Comparison of ENCODE assay signal across 8 cellular contexts in genomic region chr17:78359936-78360370, GRCh38. TPM values are rescaled to one million over a fixed set of nuclear protein-coding genes. Genes with fewer than 3 reads are reported as not detected.
DNase-seq lines count a peak whose midpoint lies in the region; ATAC-seq and TF ChIP-seq lines count a peak whose summit lies in the region.

Gene SOCS3 (minus strand): TSS chr17:78360077. CDS start chr17:78359095, 982 bp downstream.

- no peaks in the 10 kb centered on the region for H3K27me3 Mint-ChIP-seq in CD8-positive, alpha-beta T cell (ENCODE audit: low read depth)
- H3K27me3 Mint-ChIP-seq in nephron (ENCODE audit: low read depth) = peaks cover 30% of the 10 kb centered on the region

- H3K4me3 ChIP-seq in CD8-positive, alpha-beta T cell (ENCODE audit: low read depth, low read length) = peak within 1 kb of the TSS; percentile 95
- H3K4me3 ChIP-seq in MG63 (peak within 1 kb of the TSS; percentile 99), fibroblast of the aortic adventitia (ENCODE audit: low read depth, low read length) (peak within 1 kb of the TSS; percentile 89)

- POLR2A ChIA-PET in CD8-positive, alpha-beta T cell (lab: Charles Lee) = interaction anchor here (1.9 to 2.6 kb wide), 2 partner anchors 16 to 19 kb away, joined by 5 to 19 read pairs; no protein-coding TSS in a partner anchor

- peaks cover 16% of the 10 kb centered on the region for H3K36me3 ChIP-seq in CD8-positive, alpha-beta T cell (ENCODE audit: insufficient read depth, low read length)
- peaks cover 42% of the 10 kb centered on the region for H3K36me3 ChIP-seq in MG63

- TF ChIP-seq CTCF in CD8-positive, alpha-beta T cell (IDR thresholded peaks at IDR 0.05) = no peak
- TF ChIP-seq CTCF in fibroblast of the aortic adventitia (IDR thresholded peaks at IDR 0.05; ENCODE audit: insufficient read depth, low read length) (no peak), nephron (IDR thresholded peaks at IDR 0.05; ENCODE audit: unreplicated experiment in 3 of 3) (no peak)

- ATAC-seq in CD8-positive, alpha-beta T cell = peak; percentile 69
- peak; percentile 29 for ATAC-seq in GM21576 (IDR thresholded peaks at IDR 0.05; ENCODE audit: unreplicated experiment)

- H3K4me1 Mint-ChIP-seq in CD8-positive, alpha-beta T cell (ENCODE audit: low read depth) = peaks cover 48% of the 10 kb centered on the region
- peaks cover 46% of the 10 kb centered on the region for H3K4me1 Mint-ChIP-seq in nephron

- peak; percentile 86 to 96 (median 92) for DNase-seq in CD8-positive, alpha-beta T cell
- DNase-seq in MG63 (peak; percentile 98), SHP77 treated with DMSO at 0.1 percent for 48 hours (lab: John Stamatoyannopoulos, UW) (peak; percentile 93), fibroblast of the aortic adventitia (ENCODE audit: low read depth) (peak; percentile 96)
- DNase-seq in activated effector memory CD4-positive, alpha-beta T cell treated with anti-CD3 and anti-CD28 coated beads, Interleukin-2, amount 50 U/mL, for 16 hours = peak; percentile 98
- DNase-seq in stimulated activated naive CD4-positive, alpha-beta T cell treated with Interleukin-2 at 50 U/mL for 16 hours (lab: John Stamatoyannopoulos, UW) = peak; percentile 95

- H3K9me3 Mint-ChIP-seq in CD8-positive, alpha-beta T cell = no peaks in the 10 kb centered on the region
- H3K9me3 Mint-ChIP-seq in nephron = no peaks in the 10 kb centered on the region

- peak within 1 kb of the TSS; percentile 88 for H3K4me3 Mint-ChIP-seq in CD8-positive, alpha-beta T cell
- peak within 1 kb of the TSS; percentile 82 to 86 (median 85) for H3K4me3 Mint-ChIP-seq in nephron

- CTCF ChIA-PET in CD8-positive, alpha-beta T cell (lab: Charles Lee) = interaction anchor here (0.9 to 6.5 kb wide), 14 partner anchors 15 to 109 kb away, joined by 3 to 58 read pairs (median 8); no protein-coding TSS in a partner anchor

- peak within 1 kb of the TSS; percentile 86 for H3K27ac ChIP-seq in CD8-positive, alpha-beta T cell (ENCODE audit: low read depth, low read length)

- peak within 1 kb of the TSS; percentile 93 for H3K27ac Mint-ChIP-seq in CD8-positive, alpha-beta T cell
- peak within 1 kb of the TSS; percentile 50 to 83 (median 72) for H3K27ac Mint-ChIP-seq in nephron

- H3K27me3 ChIP-seq in CD8-positive, alpha-beta T cell (ENCODE audit: insufficient read depth, low read length) = no peaks in the 10 kb centered on the region
- H3K27me3 ChIP-seq in MG63 = no peaks in the 10 kb centered on the region

- intact Hi-C loops in CD8-positive, alpha-beta T cell (cut with DNase I, micrococcal nuclease) = loop anchor here (1.0 to 5.0 kb wide), 10 partner anchors 17 to 481 kb away; partner anchors contain the start of genes PGS1 (in 2 of the 2) and USP36 (in 1 of the 2)

- H3K36me3 Mint-ChIP-seq in CD8-positive, alpha-beta T cell = peaks cover 21% of the 10 kb centered on the region
- peaks cover 12% of the 10 kb centered on the region for H3K36me3 Mint-ChIP-seq in nephron (ENCODE audit: low read depth)

- H3K4me1 ChIP-seq in CD8-positive, alpha-beta T cell (ENCODE audit: insufficient read depth, low read length) = peaks cover 37% of the 10 kb centered on the region

- H3K9me3 ChIP-seq in CD8-positive, alpha-beta T cell (ENCODE audit: low read length) = no peaks in the 10 kb centered on the region
- no peaks in the 10 kb centered on the region for H3K9me3 ChIP-seq in MG63

RNA-seq across cellular contexts. Expression of gene SOCS3, which starts in this region (rescaled TPM):
- total RNA-seq in CD8-positive, alpha-beta T cell = 100 to 1,000 TPM; 279 to 283 TPM
- 23.4 and 32.9 TPM in 2 replicates for total RNA-seq in MG63 (2014; rRNA removed; shearing (Covaris generic); ENCODE audit: low replicate concordance)
- 26.0 and 50.6 TPM in 2 replicates for total RNA-seq in fibroblast of the aortic adventitia (ENCODE audit: low replicate concordance)

Comparison
In these comparisons a context has a peak if more than half of its experiments do, and no peak if none do; other contexts are left out.
1. Peak in every context shown above with its lines: DNase-seq, ATAC-seq, H3K4me3 ChIP-seq and H3K27ac ChIP-seq.